ENCODE assay signal across 17 cellular contexts in the genomic region with DNA sequence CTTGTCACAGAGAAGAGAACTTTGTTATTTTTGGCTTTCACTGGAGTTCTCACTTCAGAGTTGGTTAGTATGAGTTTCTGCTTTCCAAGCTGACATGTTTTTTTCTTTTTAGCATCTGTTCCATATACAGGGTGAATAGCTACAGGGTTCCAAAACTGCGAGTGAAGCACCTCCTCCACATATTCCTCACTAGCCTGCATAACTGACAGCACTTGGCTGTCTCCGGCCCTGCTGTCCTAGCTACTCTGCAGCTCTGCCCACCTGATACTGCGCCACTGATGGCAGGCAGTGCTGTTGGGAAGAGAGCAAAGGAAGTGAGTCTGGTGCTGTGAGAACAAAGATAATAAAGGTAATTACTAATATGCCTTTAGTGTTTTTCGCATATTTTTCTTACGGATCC. TPM values are rescaled to one million over a fixed set of nuclear protein-coding genes. Genes with fewer than 3 reads are reported as not detected.
"Had no signal": no experiment of that assay in that cellular context is flagged by ENCODE, and none has a peak within 500 bp of the region (broad histone marks: within the 10 kb centered on the region; RNA-seq: fewer than 3 reads in every experiment).

No MANE protein-coding gene starts in this region.

- H3K27ac Mint-ChIP-seq: activated CD4-positive, alpha-beta memory T cell treated with anti-CD3 and anti-CD28 coated beads, Interleukin-2, amount 10 ng/mL, durations not matched to agents 7 days and 5 days; activated CD4-positive, alpha-beta T cell treated with anti-CD3 and anti-CD28 coated beads, Interleukin-2, amount 10 ng/mL, durations not matched to agents 24 days and 14 days; activated naive CD4-positive, alpha-beta T cell treated with anti-CD3 and anti-CD28 coated beads, Interleukin-2, amount 10 ng/mL, durations not matched to agents 7 days and 5 days; T-helper 1 cell treated with Interleukin-12 subunit alpha and Interleukin-12 subunit beta and Interleukin-4 antibody, amounts not matched to agents 30 μg/mL and 1 μg/mL, for 36 hours had no signal

- ATAC-seq: activated CD4-positive, CD25-positive, alpha-beta regulatory T cell treated with anti-CD3 and anti-CD28 coated beads, Interleukin-2, amount 50 U/mL, for 24 hours; gastrocnemius medialis; left ventricle myocardium superior had no signal

- FAIRE-seq: colon, islet of Langerhans had no signal

- H3K27ac ChIP-seq: esophagus squamous epithelium, gastrocnemius medialis, thoracic aorta, upper lobe of left lung had no signal

- H3K4me3 Mint-ChIP-seq: activated CD4-positive, alpha-beta memory T cell treated with anti-CD3 and anti-CD28 coated beads, Interleukin-2, amount 10 ng/mL, durations not matched to agents 7 days and 5 days; activated CD4-positive, alpha-beta T cell treated with anti-CD3 and anti-CD28 coated beads, Interleukin-2, amount 10 ng/mL, durations not matched to agents 24 days and 14 days; activated naive CD4-positive, alpha-beta T cell treated with anti-CD3 and anti-CD28 coated beads, Interleukin-2, amount 10 ng/mL, durations not matched to agents 7 days and 5 days; T-helper 1 cell treated with Interleukin-12 subunit alpha and Interleukin-12 subunit beta and Interleukin-4 antibody, amounts not matched to agents 30 μg/mL and 1 μg/mL, for 36 hours had no signal

- H3K36me3 Mint-ChIP-seq: activated naive CD4-positive, alpha-beta T cell treated with anti-CD3 and anti-CD28 coated beads, Interleukin-2, amount 10 ng/mL, durations not matched to agents 7 days and 5 days had no signal

- DNase-seq: activated CD4-positive, alpha-beta memory T cell treated with anti-CD3 and anti-CD28 coated beads, Interleukin-2, amount 10 ng/mL, durations not matched to agents 7 days and 5 days; activated CD4-positive, alpha-beta T cell treated with anti-CD3 and anti-CD28 coated beads, Interleukin-2, amount 10 ng/mL, durations not matched to agents 24 days and 14 days; activated effector memory CD4-positive, alpha-beta T cell treated with anti-CD3 and anti-CD28 coated beads, Interleukin-2, amount 50 U/mL, for 16 hours; activated naive CD4-positive, alpha-beta T cell treated with anti-CD3 and anti-CD28 coated beads, Interleukin-2, amount 10 ng/mL, durations not matched to agents 7 days and 5 days; esophagus squamous epithelium; gastrocnemius medialis; left ventricle myocardium superior; stimulated activated CD4-positive, alpha-beta T cell treated with anti-CD3 and anti-CD28 coated beads, Interleukin-2, amount 100 ng/mL, for 48 hours; stimulated activated CD8-positive, alpha-beta memory T cell treated with anti-CD3 and anti-CD28 coated beads, Interleukin-4, amount 100 ng/mL, for 48 hours; stimulated activated naive CD4-positive, alpha-beta T cell; T1000; upper lobe of left lung had no signal

- H3K9me3 ChIP-seq: esophagus squamous epithelium, gastrocnemius medialis, thoracic aorta, upper lobe of left lung had no signal

- H3K36me3 ChIP-seq: esophagus squamous epithelium, gastrocnemius medialis, thoracic aorta, upper lobe of left lung had no signal

- H3K4me1 ChIP-seq: esophagus squamous epithelium, gastrocnemius medialis, upper lobe of left lung had no signal

- H3K4me3 ChIP-seq: esophagus squamous epithelium, gastrocnemius medialis, thoracic aorta, upper lobe of left lung had no signal

- H3K9me3 Mint-ChIP-seq: activated CD4-positive, alpha-beta memory T cell treated with anti-CD3 and anti-CD28 coated beads, Interleukin-2, amount 10 ng/mL, durations not matched to agents 7 days and 5 days; activated CD4-positive, alpha-beta T cell treated with anti-CD3 and anti-CD28 coated beads, Interleukin-2, amount 10 ng/mL, durations not matched to agents 24 days and 14 days; activated naive CD4-positive, alpha-beta T cell treated with anti-CD3 and anti-CD28 coated beads, Interleukin-2, amount 10 ng/mL, durations not matched to agents 7 days and 5 days; T-helper 1 cell treated with Interleukin-12 subunit alpha and Interleukin-12 subunit beta and Interleukin-4 antibody, amounts not matched to agents 30 μg/mL and 1 μg/mL, for 36 hours had no signal

- H3K4me1 Mint-ChIP-seq: activated CD4-positive, alpha-beta T cell treated with anti-CD3 and anti-CD28 coated beads, Interleukin-2, amount 10 ng/mL, durations not matched to agents 24 days and 14 days; activated naive CD4-positive, alpha-beta T cell treated with anti-CD3 and anti-CD28 coated beads, Interleukin-2, amount 10 ng/mL, durations not matched to agents 7 days and 5 days had no signal

RNA-seq across cellular contexts. Expression of gene ATP8A2, which starts 6.8 kb away (rescaled TPM):
- total RNA-seq: esophagus squamous epithelium, gastrocnemius medialis had no signal
